Comparison of ENCODE assay signal across 1 cellular context in genomic region chr17:40862985-40863733, GRCh38.
TF ChIP-seq lines count a peak whose summit lies in the region.

No MANE protein-coding gene starts in this region.

TF ChIP-seq in HepG2, 621 proteins besides CTCF, POLR2A, EP300 and RAD21 (continued from another document and continues in another):
- TF ChIP-seq SKIL (CRISPR knock-in tag; IDR thresholded peaks at IDR 0.05; ENCODE audit: borderline replicate concordance) (no peak), EEA1 (CRISPR knock-in tag; IDR thresholded peaks at IDR 0.05; ENCODE audit: borderline replicate concordance) (no peak), ZNF564 (CRISPR knock-in tag; IDR thresholded peaks at IDR 0.05) (no peak), KAT7 (CRISPR knock-in tag; IDR thresholded peaks at IDR 0.05; ENCODE audit: borderline replicate concordance) (no peak), ZNF761 (CRISPR knock-in tag; conservative IDR thresholded peaks at IDR 0.05) (no peak), AGO1 (IDR thresholded peaks at IDR 0.05; ENCODE audit: low read depth, low read length, poor library complexity, severe bottlenecking) (no peak), KLF9 (CRISPR knock-in tag; IDR thresholded peaks at IDR 0.05; ENCODE audit: low read depth) (no peak), SPEN (CRISPR knock-in tag; IDR thresholded peaks at IDR 0.05; ENCODE audit: low read depth) (no peak), ZNF160 (CRISPR knock-in tag; IDR thresholded peaks at IDR 0.05) (0 out of 2 replicates have a peak, but pooled peaks have one; percentile 45), ZBTB26 (CRISPR knock-in tag; IDR thresholded peaks at IDR 0.05; ENCODE audit: borderline replicate concordance) (no peak), ZNF496 (CRISPR knock-in tag; IDR thresholded peaks at IDR 0.05; ENCODE audit: insufficient replicate concordance) (no peak), AKNA (CRISPR knock-in tag; IDR thresholded peaks at IDR 0.05; ENCODE audit: borderline replicate concordance) (no peak), PHF20 (CRISPR knock-in tag; IDR thresholded peaks at IDR 0.05) (no peak), GABPB1 (CRISPR knock-in tag; IDR thresholded peaks at IDR 0.05) (peak; percentile 46; the same call in 1 of the 2 replicates), ZNF12 (CRISPR knock-in tag; IDR thresholded peaks at IDR 0.05) (no peak), ZNF543 (CRISPR knock-in tag; IDR thresholded peaks at IDR 0.05) (no peak), TOPORS (CRISPR knock-in tag; IDR thresholded peaks at IDR 0.05) (no peak), ATF3 (CRISPR knock-in tag; IDR thresholded peaks at IDR 0.05) (no peak), ZSCAN30 (CRISPR knock-in tag; IDR thresholded peaks at IDR 0.05) (no peak), JDP2 (CRISPR knock-in tag; IDR thresholded peaks at IDR 0.05; ENCODE audit: borderline replicate concordance) (no peak), DR1 (CRISPR knock-in tag; IDR thresholded peaks at IDR 0.05) (0 out of 2 replicates have a peak, but pooled peaks have one; percentile 26), ZHX2 (IDR thresholded peaks at IDR 0.05; ENCODE audit: low read depth) (no peak), ZHX2 (CRISPR knock-in tag; IDR thresholded peaks at IDR 0.05; ENCODE audit: borderline replicate concordance) (no peak), ZNF224 (CRISPR knock-in tag; IDR thresholded peaks at IDR 0.05) (no peak), EZH2 (conservative IDR thresholded peaks at IDR 0.05; ENCODE audit: low read depth, low read length) (no peak), CEBPG (CRISPR knock-in tag; IDR thresholded peaks at IDR 0.05) (no peak), ZBTB34 (CRISPR knock-in tag; IDR thresholded peaks at IDR 0.05) (no peak), ATF7 (IDR thresholded peaks at IDR 0.05) (no peak), ATF7 (CRISPR knock-in tag; IDR thresholded peaks at IDR 0.05) (no peak), ZNF530 (CRISPR knock-in tag; IDR thresholded peaks at IDR 0.05; ENCODE audit: low read depth) (no peak), CCAR2 (optimal IDR thresholded peaks at IDR 0.05; ENCODE audit: low read depth, low read length) (no peak), MTA3 (CRISPR knock-in tag; IDR thresholded peaks at IDR 0.05) (no peak), KAT8 (CRISPR knock-in tag; IDR thresholded peaks at IDR 0.05) (no peak), FOXK1 (CRISPR knock-in tag; IDR thresholded peaks at IDR 0.05; ENCODE audit: borderline replicate concordance, low read depth) (peak; percentile 28; the same call in 1 of the 2 replicates), ATF2 (CRISPR knock-in tag; IDR thresholded peaks at IDR 0.05) (no peak), ZBTB1 (CRISPR knock-in tag; IDR thresholded peaks at IDR 0.05; ENCODE audit: borderline replicate concordance) (no peak), ELK4 (CRISPR knock-in tag; IDR thresholded peaks at IDR 0.05; ENCODE audit: borderline replicate concordance) (no peak), POLR2AphosphoS5 (IDR thresholded peaks at IDR 0.05; ENCODE audit: low read depth, low read length) (no peak), IRF9 (CRISPR knock-in tag; IDR thresholded peaks at IDR 0.05; ENCODE audit: borderline replicate concordance) (no peak), ZNF441 (CRISPR knock-in tag; IDR thresholded peaks at IDR 0.05; ENCODE audit: borderline replicate concordance) (no peak), ZUFSP (CRISPR knock-in tag; IDR thresholded peaks at IDR 0.05; ENCODE audit: borderline replicate concordance) (no peak), ZKSCAN5 (CRISPR knock-in tag; IDR thresholded peaks at IDR 0.05) (no peak)
